ENCODE assay signal across 21 cellular contexts in the genomic region with DNA sequence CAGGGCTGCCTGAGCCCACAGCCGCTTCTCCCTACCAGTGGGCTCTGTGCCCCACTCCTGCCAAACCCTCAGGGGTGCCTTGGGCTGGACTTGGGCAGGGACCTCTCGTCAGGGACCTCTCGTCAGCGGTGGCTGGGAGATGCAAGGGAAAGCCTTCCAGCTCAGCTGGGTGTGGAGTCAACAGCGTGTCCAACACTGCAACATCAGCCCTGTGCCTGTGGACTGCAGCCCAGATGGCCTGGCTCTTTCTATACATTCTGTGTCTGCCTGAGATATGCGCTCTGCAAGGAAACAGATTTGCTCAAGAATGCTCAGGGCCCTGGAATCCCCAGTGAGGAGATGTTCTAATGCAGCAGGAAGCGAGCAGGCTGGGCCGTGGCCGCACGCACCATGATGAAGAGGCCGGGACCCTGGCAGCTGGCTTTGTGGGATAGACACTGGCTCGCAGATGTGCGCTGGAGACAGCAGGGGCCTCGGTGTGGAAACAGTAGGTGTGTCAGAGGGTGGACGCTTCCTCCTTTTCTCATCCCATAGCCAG.
DNase-seq lines count a peak whose midpoint lies in the region; FAIRE-seq and TF ChIP-seq lines count a peak whose summit lies in the region.
"Had no signal": no experiment of that assay in that cellular context is flagged by ENCODE, and none has a peak within 500 bp of the region (broad histone marks: within the 10 kb centered on the region; RNA-seq: fewer than 3 reads in every experiment).

No MANE protein-coding gene starts in this region.

- 53 to 56% methylated on average over 15 of the region's 15 CpGs for WGBS in GM23248 (ENCODE audit: low coverage in 1 of 2, low lambda C conversion rate in 2 of 2, missing lambda C conversion rate in 2 of 2), 2 experiments

- TF ChIP-seq CTCF in brain (conservative IDR thresholded peaks at IDR 0.05): no peak
- TF ChIP-seq CTCF in left ventricle myocardium inferior (IDR thresholded peaks at IDR 0.05; ENCODE audit: borderline replicate concordance): no peak

- H3K79me2 ChIP-seq in GM23248 (ENCODE audit: insufficient read depth): no peaks in the 10 kb centered on the region

- intact Hi-C loops in left ventricle myocardium inferior (cut with micrococcal nuclease) (no loop called here), posterior vena cava (cut with DNase I) (no loop called here)

- H3K4me1 Mint-ChIP-seq in brain: peaks cover 41% of the 10 kb centered on the region

- H4K20me1 ChIP-seq in GM23248 (ENCODE audit: insufficient read depth): no peaks in the 10 kb centered on the region

- peaks cover 24% of the 10 kb centered on the region for H3K4me1 ChIP-seq in GM23248 (ENCODE audit: insufficient read depth)
- peaks cover 23% of the 10 kb centered on the region for H3K4me1 ChIP-seq in left ventricle myocardium inferior

- no peaks in the 10 kb centered on the region for H3K9me3 Mint-ChIP-seq in brain
- H3K9me3 Mint-ChIP-seq: activated naive CD8-positive, alpha-beta T cell treated with anti-CD3 and anti-CD28 coated beads, Interleukin-2, amount 50 U/mL, for 24 hours; nephron progenitor cell had no signal

- no peaks in the 10 kb centered on the region for H3K36me3 Mint-ChIP-seq in brain

- peaks cover 3% of the 10 kb centered on the region for H3K27me3 Mint-ChIP-seq in brain

- no peak for TF ChIP-seq POLR2A in GM12892 (IDR thresholded peaks at IDR 0.05; ENCODE audit: low read depth, low read length)

- H3F3A ChIP-seq in GM23248 (ENCODE audit: insufficient read depth): peaks cover 3% of the 10 kb centered on the region; the same call in 1 of the 2 replicates

- H3K27ac ChIP-seq in GM23248 (no peak overlapping the region), left ventricle myocardium inferior (replicated peaks) (peak overlapping the region; percentile 5)
- H3K27ac ChIP-seq: esophagus squamous epithelium, KMS-11 had no signal

- peak; percentile 45 for DNase-seq in GM23248
- no peak for DNase-seq in left ventricle myocardium inferior
- peak; percentile 80 for DNase-seq in posterior vena cava (ENCODE audit: low spot score)
- DNase-seq in epidermal melanocyte (ENCODE audit: insufficient read length, low spot score): no peak
- DNase-seq in GM12892 (ENCODE audit: insufficient read length): no peak
- no peak for DNase-seq in HK-2 (ENCODE audit: unreplicated experiment)
- DNase-seq: activated naive CD8-positive, alpha-beta T cell treated with anti-CD3 and anti-CD28 coated beads, Interleukin-2, amount 50 U/mL, for 24 hours; caudate nucleus; DND-41; effector CD4-positive, alpha-beta T cell; esophagus squamous epithelium; mesendoderm; NCI-H1092; NCI-H2029; nephron progenitor cell; stimulated activated CD4-positive, alpha-beta T cell treated with anti-CD3 and anti-CD28 coated beads, Interleukin-12 subunit alpha, Interleukin-12 subunit beta, amount 100 ng/mL, for 4 hours; T1000 had no signal

- no peak overlapping the region for H2AFZ ChIP-seq in GM23248

- no peak for FAIRE-seq in GM12892 (lab: Jason Lieb, UNC)
- FAIRE-seq: keratinocyte had no signal

- H3K36me3 ChIP-seq in GM23248 (ENCODE audit: low read depth): no peaks in the 10 kb centered on the region
- H3K36me3 ChIP-seq in left ventricle myocardium inferior: no peaks in the 10 kb centered on the region
- H3K36me3 ChIP-seq: esophagus squamous epithelium had no signal

- H3K4me3 Mint-ChIP-seq in brain: no peak overlapping the region
- H3K4me3 Mint-ChIP-seq: activated naive CD8-positive, alpha-beta T cell treated with anti-CD3 and anti-CD28 coated beads, Interleukin-2, amount 50 U/mL, for 24 hours; nephron progenitor cell had no signal

- H3K27me3 ChIP-seq in GM23248 (replicated peaks; ENCODE audit: insufficient read depth) (no peaks in the 10 kb centered on the region), left ventricle myocardium inferior (ENCODE audit: low read depth) (peaks cover 52% of the 10 kb centered on the region)

- in situ Hi-C loops in GM23248 (cut with MboI): no loop called here

- no peaks in the 10 kb centered on the region for H3K9me2 ChIP-seq in GM23248 (ENCODE audit: insufficient read depth)

- H3K9me3 ChIP-seq in GM23248 (ENCODE audit: low read depth): no peaks in the 10 kb centered on the region
- no peaks in the 10 kb centered on the region for H3K9me3 ChIP-seq in left ventricle myocardium inferior (replicated peaks)
- H3K9me3 ChIP-seq: esophagus squamous epithelium had no signal

- H3K9ac ChIP-seq in GM23248: no peak overlapping the region
- H3K9ac ChIP-seq: KMS-11 had no signal

- peak overlapping the region in 4 of 5 experiments; percentile 30 to 90 (median 68) for H3K27ac Mint-ChIP-seq in brain
- H3K27ac Mint-ChIP-seq: activated naive CD8-positive, alpha-beta T cell treated with anti-CD3 and anti-CD28 coated beads, Interleukin-2, amount 50 U/mL, for 24 hours; nephron progenitor cell; progenitor cell of endocrine pancreas had no signal

- H3K4me2 ChIP-seq in GM23248 (ENCODE audit: unreplicated experiment): no peak overlapping the region
- H3K4me2 ChIP-seq: KMS-11 had no signal

- H3K4me3 ChIP-seq in GM23248 (no peak overlapping the region), left ventricle myocardium inferior (no peak overlapping the region)
- H3K4me3 ChIP-seq: esophagus squamous epithelium had no signal

Comparison
In these comparisons a context has a peak if more than half of its experiments do, and no peak if none do; other contexts are left out.
1. DNase-seq: peak in GM23248 (single experiment) and posterior vena cava (single experiment); none in left ventricle myocardium inferior (single experiment), epidermal melanocyte (single experiment), GM12892 (single experiment) and HK-2 (single experiment).